Comparison of ENCODE assay signal across 17 cellular contexts in genomic region chr14:92676448-92677086, GRCh38.
DNase-seq lines count a peak whose midpoint lies in the region; ATAC-seq and TF ChIP-seq lines count a peak whose summit lies in the region.
"Had no signal": no experiment of that assay in that cellular context is flagged by ENCODE, and none has a peak within 500 bp of the region (broad histone marks: within the 10 kb centered on the region; RNA-seq: fewer than 3 reads in every experiment).

No MANE protein-coding gene starts in this region.

- CTCF ChIA-PET in activated B cell treated with CpG ODN at 0.5 μM for 24 hours (lab: Charles Lee), result interaction anchor here (0.6 to 9.4 kb wide), 12 partner anchors 10 to 541 kb away, joined by 3 to 71 read pairs (median 4); no protein-coding TSS in a partner anchor

- peak overlapping the region; percentile 82 for H3K27ac Mint-ChIP-seq in activated B cell treated with CpG ODN at 0.5 μM for 24 hours
- peak overlapping the region; percentile 82 to 88 (median 87) for H3K27ac Mint-ChIP-seq in immature natural killer cell
- H3K27ac Mint-ChIP-seq: type B pancreatic cell, WTC11 had no signal

- intact Hi-C loops in cardiac septum (cut with DNase I), result no loop called here
- intact Hi-C loops in Right ventricle myocardium superior (cut with DNase I), result no loop called here
- intact Hi-C loops in activated B cell treated with CpG ODN at 0.5 μM for 24 hours (cut with micrococcal nuclease), result loop anchor here (1.0 to 5.0 kb wide), 12 partner anchors 11 to 1281 kb away; partner anchors contain the start of genes ATXN3, CPSF2 and NDUFB1

- no peaks in the 10 kb centered on the region for H3K27me3 ChIP-seq in upper lobe of left lung

- H3K4me3 Mint-ChIP-seq in activated B cell treated with CpG ODN at 0.5 μM for 24 hours (peak overlapping the region; percentile 71), immature natural killer cell (peak overlapping the region in 4 of 5 donors; percentile 4 to 69 (median 32))
- H3K4me3 Mint-ChIP-seq: type B pancreatic cell, WTC11 had no signal

- peak overlapping the region in 3 of 4 donors; percentile 57 to 63 (median 62) for H3K27ac ChIP-seq in upper lobe of left lung
- H3K27ac ChIP-seq: psoas muscle had no signal

- no peaks in the 10 kb centered on the region for H3K9me3 ChIP-seq in upper lobe of left lung
- H3K9me3 ChIP-seq: psoas muscle had no signal

- ATAC-seq in Right ventricle myocardium superior (ENCODE audit: poor library complexity) (no peak), activated B cell treated with CpG ODN at 0.5 μM for 24 hours (ENCODE audit: low read depth) (no peak), upper lobe of left lung (ENCODE audit: low FRiP score in 2 of 2) (peak in 1 of 2 donors; percentile 2), GM18858 (IDR thresholded peaks at IDR 0.05; ENCODE audit: unreplicated experiment) (no peak)
- ATAC-seq: psoas muscle, WTC11 had no signal

- H3K4me1 Mint-ChIP-seq in activated B cell treated with CpG ODN at 0.5 μM for 24 hours, result peaks cover 71% of the 10 kb centered on the region
- peaks cover 77 to 84% of the 10 kb centered on the region in 2 donors for H3K4me1 Mint-ChIP-seq in immature natural killer cell

- in situ Hi-C loops in KBM-7 (cut with MboI; ENCODE audit: low pct_unique_long_range_greater_than_20kb, low sequenced_read_pairs), result no loop called here

- DNase-seq in cardiac septum (ENCODE audit: low spot score) (peak; percentile 55), Right ventricle myocardium superior (no peak), activated B cell treated with CpG ODN at 0.5 μM for 24 hours (no peak), immature natural killer cell (no peak), upper lobe of left lung (peak in 1 of 2 donors; percentile 21), KBM-7 (no peak), NCI-H526 treated with DMSO at 0.1 percent for 48 hours (lab: John Stamatoyannopoulos, UW) (no peak)
- DNase-seq: activated gamma-delta T cell treated with Interleukin-2 at 50 U/mL for 16 hours, AML-193, kidney glomerular epithelial cell, NCI-H1417 treated with DMSO at 0.1 percent for 48 hours, NCI-H446 treated with DMSO at 0.1 percent for 48 hours, OCI-M1, psoas muscle had no signal

- 84% methylated on average over 5 to 8 of the region's 8 CpGs for WGBS in upper lobe of left lung, 2 donors

- no peaks in the 10 kb centered on the region for H3K9me3 Mint-ChIP-seq in activated B cell treated with CpG ODN at 0.5 μM for 24 hours
- H3K9me3 Mint-ChIP-seq in immature natural killer cell, result no peaks in the 10 kb centered on the region
- H3K9me3 Mint-ChIP-seq: type B pancreatic cell, WTC11 had no signal

- TF ChIP-seq EP300 in upper lobe of left lung (IDR thresholded peaks at IDR 0.05), result no peak

- peaks cover 9 to 24% (median 20%) of the 10 kb centered on the region in 4 donors for H3K4me1 ChIP-seq in upper lobe of left lung
- H3K4me1 ChIP-seq: psoas muscle had no signal

- H3K36me3 ChIP-seq in upper lobe of left lung, result peaks cover 4 to 61% (median 29%) of the 10 kb centered on the region in 4 donors

- H3K27me3 Mint-ChIP-seq in activated B cell treated with CpG ODN at 0.5 μM for 24 hours (no peaks in the 10 kb centered on the region), immature natural killer cell (ENCODE audit: low read depth in 3 of 3) (peaks cover 5 to 18% (median 8%) of the 10 kb centered on the region in 3 donors)
- H3K27me3 Mint-ChIP-seq: type B pancreatic cell had no signal

- peaks cover 75% of the 10 kb centered on the region for H3K36me3 Mint-ChIP-seq in activated B cell treated with CpG ODN at 0.5 μM for 24 hours (ENCODE audit: low read depth)
- peaks cover 10 to 59% (median 27%) of the 10 kb centered on the region in 3 donors for H3K36me3 Mint-ChIP-seq in immature natural killer cell
- H3K36me3 Mint-ChIP-seq: type B pancreatic cell, WTC11 had no signal

- TF ChIP-seq CTCF in activated B cell treated with CpG ODN at 0.5 μM for 24 hours (IDR thresholded peaks at IDR 0.05) (no peak), upper lobe of left lung (IDR thresholded peaks at IDR 0.05) (no peak)

- POLR2A ChIA-PET in activated B cell treated with CpG ODN at 0.5 μM for 24 hours (lab: Charles Lee), result interaction anchor here (0.6 to 5.7 kb wide), 21 partner anchors 8 to 1166 kb away, joined by 3 to 144 read pairs (median 4); partner anchors contain the start of genes ATXN3, CPSF2, GOLGA5 and NDUFB1

- H3K4me3 ChIP-seq in upper lobe of left lung, result no peak overlapping the region
- H3K4me3 ChIP-seq: psoas muscle had no signal

- TF ChIP-seq POLR2A in upper lobe of left lung (IDR thresholded peaks at IDR 0.05), result no peak
